In genomic region chr6:1381397-1382330, GRCh38 we compare ENCODE assay signal across 1 cellular context.
A peak's percentile ranks its signal among the peaks of the same experiment; 100 is the strongest.
TF ChIP-seq lines count a peak whose summit lies in the region.

No MANE protein-coding gene starts in this region.

TF ChIP-seq in HepG2, 621 proteins besides CTCF, POLR2A, EP300 and RAD21 (continued from another document and continues in another):
- TF ChIP-seq ZMYM3 (CRISPR knock-in tag; IDR thresholded peaks at IDR 0.05) (0 out of 2 replicates have a peak, but pooled peaks have one; percentile 23), PAX8 (CRISPR knock-in tag; IDR thresholded peaks at IDR 0.05; ENCODE audit: borderline replicate concordance) (peak; percentile 41; the same call in 1 of the 2 replicates), ZBTB37 (CRISPR knock-in tag; IDR thresholded peaks at IDR 0.05) (no peak), SRY (CRISPR knock-in tag; IDR thresholded peaks at IDR 0.05) (0 out of 2 replicates have a peak, but pooled peaks have one; percentile 51), DDIT3 (CRISPR knock-in tag; IDR thresholded peaks at IDR 0.05) (no peak), PHF5A (CRISPR knock-in tag; IDR thresholded peaks at IDR 0.05; ENCODE audit: low read depth, unreplicated experiment) (no peak), ZNF580 (CRISPR knock-in tag; IDR thresholded peaks at IDR 0.05; ENCODE audit: borderline replicate concordance, low read depth) (no peak), ZXDC (CRISPR knock-in tag; IDR thresholded peaks at IDR 0.05) (peak; percentile 54; the same call in 1 of the 2 replicates), LBX2 (CRISPR knock-in tag; IDR thresholded peaks at IDR 0.05; ENCODE audit: borderline replicate concordance) (0 out of 2 replicates have a peak, but pooled peaks have one; percentile 30), KLF15 (CRISPR knock-in tag; IDR thresholded peaks at IDR 0.05; ENCODE audit: borderline replicate concordance) (0 out of 2 replicates have a peak, but pooled peaks have one; percentile 59), BHLHE40 (IDR thresholded peaks at IDR 0.05; ENCODE audit: low read length) (0 out of 2 replicates have a peak, but pooled peaks have one; percentile 9), SKI (IDR thresholded peaks at IDR 0.05; ENCODE audit: partially characterized antibody) (no peak), YY1 (IDR thresholded peaks at IDR 0.05; ENCODE audit: insufficient read depth, insufficient replicate concordance, low read depth, low read length) (peak; percentile 55), NR2C2 (CRISPR knock-in tag; IDR thresholded peaks at IDR 0.05; ENCODE audit: borderline replicate concordance) (0 out of 2 replicates have a peak, but pooled peaks have one; percentile 51), ZSCAN25 (CRISPR knock-in tag; IDR thresholded peaks at IDR 0.05) (peak; percentile 97), MEIS1 (CRISPR knock-in tag; IDR thresholded peaks at IDR 0.05; ENCODE audit: borderline replicate concordance) (peak; percentile 41; the same call in 1 of the 2 replicates), XRCC5 (optimal IDR thresholded peaks at IDR 0.05; ENCODE audit: low read length) (peak; percentile 50), EED (CRISPR knock-in tag; IDR thresholded peaks at IDR 0.05) (0 out of 2 replicates have a peak, but pooled peaks have one; percentile 56), RNF2 (conservative IDR thresholded peaks at IDR 0.05; ENCODE audit: low read depth) (peak; percentile 86), MED13 (CRISPR knock-in tag; IDR thresholded peaks at IDR 0.05) (peak; percentile 64; the same call in 1 of the 2 replicates), SPEN (CRISPR knock-in tag; IDR thresholded peaks at IDR 0.05; ENCODE audit: low read depth) (peak; percentile 64; the same call in 1 of the 2 replicates), KDM3A (CRISPR knock-in tag; IDR thresholded peaks at IDR 0.05; ENCODE audit: low read depth) (peak; percentile 84; the same call in 1 of the 2 replicates), ZNF333 (CRISPR knock-in tag; IDR thresholded peaks at IDR 0.05; ENCODE audit: borderline replicate concordance) (0 out of 2 replicates have a peak, but pooled peaks have one; percentile 46), MAX (IDR thresholded peaks at IDR 0.05) (peak; percentile 47; the same call in 1 of the 2 replicates), DR1 (CRISPR knock-in tag; IDR thresholded peaks at IDR 0.05) (0 out of 2 replicates have a peak, but pooled peaks have one; percentile 37), HNRNPLL (IDR thresholded peaks at IDR 0.05; ENCODE audit: low read depth, low read length, poor library complexity, severe bottlenecking) (peak; percentile 39), ZNF263 (CRISPR knock-in tag; IDR thresholded peaks at IDR 0.05) (peak; percentile 34; the same call in 1 of the 2 replicates), MTA1 (CRISPR knock-in tag; IDR thresholded peaks at IDR 0.05; ENCODE audit: borderline replicate concordance) (peak; percentile 48; the same call in 1 of the 2 replicates), ZNF800 (CRISPR knock-in tag; IDR thresholded peaks at IDR 0.05) (peak; percentile 77), DZIP1 (CRISPR knock-in tag; IDR thresholded peaks at IDR 0.05) (no peak), STAG1 (CRISPR knock-in tag; IDR thresholded peaks at IDR 0.05) (peak; percentile 98), MBNL3 (CRISPR knock-in tag; conservative IDR thresholded peaks at IDR 0.05) (no peak), GABPB1 (CRISPR knock-in tag; IDR thresholded peaks at IDR 0.05) (peak; percentile 60; the same call in 1 of the 2 replicates), ELF3 (CRISPR knock-in tag; IDR thresholded peaks at IDR 0.05) (0 out of 2 replicates have a peak, but pooled peaks have one; percentile 34), CCAR2 (optimal IDR thresholded peaks at IDR 0.05; ENCODE audit: low read depth, low read length) (no peak), ZFP91 (CRISPR knock-in tag; IDR thresholded peaks at IDR 0.05; ENCODE audit: borderline replicate concordance) (no peak; the same call in 1 of the 2 replicates), MYPOP (CRISPR knock-in tag; IDR thresholded peaks at IDR 0.05) (peak; percentile 99), ZNF576 (CRISPR knock-in tag; IDR thresholded peaks at IDR 0.05) (0 out of 2 replicates have a peak, but pooled peaks have one; percentile 58), HNF1B (CRISPR knock-in tag; IDR thresholded peaks at IDR 0.05) (peak; percentile 55; the same call in 1 of the 2 replicates), NONO (IDR thresholded peaks at IDR 0.05) (no peak), NONO (CRISPR knock-in tag; conservative IDR thresholded peaks at IDR 0.05) (peak; percentile 44; the same call in 1 of the 2 replicates), NR0B2 (CRISPR knock-in tag; IDR thresholded peaks at IDR 0.05) (0 out of 2 replicates have a peak, but pooled peaks have one; percentile 53), TFDP2 (CRISPR knock-in tag; IDR thresholded peaks at IDR 0.05) (peak; percentile 73), CAMTA2 (CRISPR knock-in tag; IDR thresholded peaks at IDR 0.05; ENCODE audit: borderline replicate concordance) (0 out of 2 replicates have a peak, but pooled peaks have one; percentile 18), ZNF563 (CRISPR knock-in tag; IDR thresholded peaks at IDR 0.05) (peak; percentile 29; the same call in 1 of the 2 replicates)
